In genomic region chr18:61609131-61609530, GRCh38 we compare ENCODE assay signal across 2 cellular contexts.
TF ChIP-seq lines count a peak whose summit lies in the region.

No MANE protein-coding gene starts in this region.

TF ChIP-seq in IMR-90, 13 proteins besides CTCF, POLR2A, EP300 and RAD21:
- TF ChIP-seq USF2 (IDR thresholded peaks at IDR 0.05; ENCODE audit: low read depth, low read length) (no peak), CEBPB (IDR thresholded peaks at IDR 0.05; ENCODE audit: low read depth, low read length) (peak; percentile 32; the same call in 1 of the 2 replicates), RCOR1 (IDR thresholded peaks at IDR 0.05; ENCODE audit: insufficient replicate concordance, low read length) (no peak)

TF ChIP-seq in endothelial cell of umbilical vein, 7 proteins besides CTCF, POLR2A, EP300 and RAD21:
- TF ChIP-seq GATA2 (IDR thresholded peaks at IDR 0.05; ENCODE audit: insufficient read depth, insufficient read length, low read depth, low read length) (no peak), MYC (IDR thresholded peaks at IDR 0.05; ENCODE audit: low read depth, low read length) (no peak), EZH2 (IDR thresholded peaks at IDR 0.05; ENCODE audit: borderline replicate concordance, low read depth, low read length, severe bottlenecking) (no peak), POLR2AphosphoS5 (IDR thresholded peaks at IDR 0.05; ENCODE audit: insufficient read depth, low read depth, low read length) (no peak), FOS (IDR thresholded peaks at IDR 0.05; ENCODE audit: borderline replicate concordance, insufficient read depth, low read length) (no peak), MAX (IDR thresholded peaks at IDR 0.05; ENCODE audit: insufficient read depth, insufficient read length) (no peak), JUN (IDR thresholded peaks at IDR 0.05; ENCODE audit: borderline replicate concordance, insufficient read depth, insufficient read length, low read depth) (no peak)
TF ChIP-seq in endothelial cell of umbilical vein: peak in this region for 0.
